ENCODE assay signal across 8 cellular contexts in genomic region chr6:41940759-41941279, GRCh38. TPM values are rescaled to one million over a fixed set of nuclear protein-coding genes. Genes with fewer than 3 reads are reported as not detected.
A peak's percentile ranks its signal among the peaks of the same experiment; 100 is the strongest.
DNase-seq lines count a peak whose midpoint lies in the region; ATAC-seq and TF ChIP-seq lines count a peak whose summit lies in the region.

No MANE protein-coding gene starts in this region.

- no peaks in the 10 kb centered on the region for H3K27me3 Mint-ChIP-seq in activated naive CD4-positive, alpha-beta T cell treated with anti-CD3 and anti-CD28 coated beads, Interleukin-2, amount 50 U/mL, for 24 hours

- no peak overlapping the region for H2AFZ ChIP-seq in OCI-LY7 (ENCODE audit: low read length)

- peak overlapping the region; percentile 92 for H3K4me3 ChIP-seq in BE2C (ENCODE audit: low read depth, low read length)
- H3K4me3 ChIP-seq in OCI-LY7 (ENCODE audit: low read depth, low read length, poor library complexity, severe bottlenecking) = peak overlapping the region; percentile 93

- H3K27ac ChIP-seq in OCI-LY7 (ENCODE audit: low read depth, low read length, poor library complexity, severe bottlenecking) = peak overlapping the region; percentile 82

- H3K4me2 ChIP-seq in OCI-LY7 (ENCODE audit: low read length) = peak overlapping the region; percentile 93

- H3K4me1 Mint-ChIP-seq in activated naive CD4-positive, alpha-beta T cell treated with anti-CD3 and anti-CD28 coated beads, Interleukin-2, amount 50 U/mL, for 24 hours = peaks cover 61% of the 10 kb centered on the region

- H3K4me3 Mint-ChIP-seq in activated naive CD4-positive, alpha-beta T cell treated with anti-CD3 and anti-CD28 coated beads, Interleukin-2, amount 50 U/mL, for 24 hours = peak overlapping the region; percentile 91

- CTCF ChIA-PET in OCI-LY7 (lab: Charles Lee; ENCODE audit: unreplicated experiment) = interaction anchor here (0.6 to 2.5 kb wide), 5 partner anchors 10 to 108 kb away, joined by 3 to 9 read pairs (median 3); partner anchors contain the start of genes BYSL and MED20

- no peaks in the 10 kb centered on the region for H3K9me3 ChIP-seq in BE2C
- H3K9me3 ChIP-seq in OCI-LY7 (ENCODE audit: low read length) = no peaks in the 10 kb centered on the region

- no peaks in the 10 kb centered on the region for H3K4me1 ChIP-seq in BE2C
- peaks cover 73% of the 10 kb centered on the region for H3K4me1 ChIP-seq in OCI-LY7 (ENCODE audit: insufficient read depth, low read length, poor library complexity, severe bottlenecking)

- intact Hi-C loops in OCI-LY7 (cut with micrococcal nuclease; ENCODE audit: unreplicated experiment) = loop anchor here (1.0 to 5.0 kb wide), 5 partner anchors 36 to 154 kb away; partner anchors contain the start of gene TOMM6
- intact Hi-C loops in Right ventricle myocardium superior (cut with DNase I) = loop anchor here (2.0 kb wide), 1 partner anchor 104 kb away; no protein-coding TSS in a partner anchor

- H3K27me3 ChIP-seq in BE2C = no peaks in the 10 kb centered on the region

- TF ChIP-seq CTCF in BE2C (IDR thresholded peaks at IDR 0.05; ENCODE audit: low read depth, low read length) (no peak), OCI-LY7 (conservative IDR thresholded peaks at IDR 0.05; ENCODE audit: low read length) (no peak), omental fat pad (IDR thresholded peaks at IDR 0.05) (no peak)

- H4K20me1 ChIP-seq in OCI-LY7 (ENCODE audit: insufficient read depth, low read length) = peaks cover 27% of the 10 kb centered on the region

- DNase-seq in BE2C (peak; percentile 38), OCI-LY7 (ENCODE audit: low spot score) (peak; percentile 64), Right ventricle myocardium superior (peak; percentile 80), omental fat pad (ENCODE audit: low spot score) (no peak), cortex of kidney (lab: John Stamatoyannopoulos, UW) (no peak), globus pallidus (ENCODE audit: low spot score) (no peak)

- peak overlapping the region; percentile 94 for H3K27ac Mint-ChIP-seq in activated naive CD4-positive, alpha-beta T cell treated with anti-CD3 and anti-CD28 coated beads, Interleukin-2, amount 50 U/mL, for 24 hours

- H3K9me3 Mint-ChIP-seq in activated naive CD4-positive, alpha-beta T cell treated with anti-CD3 and anti-CD28 coated beads, Interleukin-2, amount 50 U/mL, for 24 hours = no peaks in the 10 kb centered on the region

- H3K9me2 ChIP-seq in OCI-LY7 (ENCODE audit: insufficient read depth, low read length) = no peaks in the 10 kb centered on the region

- H3K79me2 ChIP-seq in OCI-LY7 (ENCODE audit: insufficient read depth, low read depth, low read length) = peaks cover 72% of the 10 kb centered on the region

- peak; percentile 5 for ATAC-seq in GM21515 (IDR thresholded peaks at IDR 0.05; ENCODE audit: unreplicated experiment)
- ATAC-seq in Right ventricle myocardium superior (ENCODE audit: poor library complexity) = peak; percentile 32
- peak; percentile 4 for ATAC-seq in omental fat pad (ENCODE audit: low FRiP score)

- no TSS peak for BruUV-seq in OCI-LY7 (replicated peaks; lab: Mats Ljungman, UMichigan)

- peaks cover 23% of the 10 kb centered on the region for H3K36me3 Mint-ChIP-seq in activated naive CD4-positive, alpha-beta T cell treated with anti-CD3 and anti-CD28 coated beads, Interleukin-2, amount 50 U/mL, for 24 hours

- POLR2A ChIA-PET in OCI-LY7 (lab: Charles Lee) = interaction anchor here (0.6 to 3.2 kb wide), 11 partner anchors 12 to 630 kb away, joined by 4 to 19 read pairs (median 7); no protein-coding TSS in a partner anchor

- H3K36me3 ChIP-seq in BE2C (peaks cover 1% of the 10 kb centered on the region), OCI-LY7 (ENCODE audit: insufficient read depth, low read length) (peaks cover 56% of the 10 kb centered on the region)

RNA-seq across cellular contexts. Expression of gene CCND3, which starts 0.8 kb away (rescaled TPM):
- 44.1 TPM for polyA plus RNA-seq in BE2C (2012; ENCODE audit: insufficient read depth, insufficient read length, low read depth)
- total RNA-seq in OCI-LY7 (2014; rRNA removed; shearing (Covaris generic)) = 229 and 319 TPM in 2 replicates
- total RNA-seq in OCI-LY7 (2022) = 244 and 303 TPM in 2 replicates
- total RNA-seq in Right ventricle myocardium superior = 42.3 TPM
- total RNA-seq in omental fat pad = 100 to 1,000 TPM; 117 to 186 (median 151) TPM

RNA-seq across cellular contexts. Expression of gene BYSL, which starts 19.5 kb away (rescaled TPM):
- polyA plus RNA-seq in BE2C (2012; ENCODE audit: insufficient read depth, insufficient read length, low read depth) = 193 TPM
- 36.1 and 41.9 TPM in 2 replicates for total RNA-seq in OCI-LY7 (2014; rRNA removed; shearing (Covaris generic))
- 43.7 and 54.5 TPM in 2 replicates for total RNA-seq in OCI-LY7 (2022)
- total RNA-seq in Right ventricle myocardium superior = 9.0 TPM
- total RNA-seq in omental fat pad = 10 to 100 TPM in 3 of 4 donors, 1 to 10 TPM in 1; 9.8 to 38.2 (median 11.8) TPM

RNA-seq across cellular contexts. Expression of gene MED20, which starts 19.9 kb away (rescaled TPM):
- polyA plus RNA-seq in BE2C (2012; ENCODE audit: insufficient read depth, insufficient read length, low read depth) = 14.9 TPM
- 27.7 and 30.7 TPM in 2 replicates for total RNA-seq in OCI-LY7 (2014; rRNA removed; shearing (Covaris generic))
- 33.2 and 35.2 TPM in 2 replicates for total RNA-seq in OCI-LY7 (2022)
- 19.8 TPM for total RNA-seq in Right ventricle myocardium superior
- 10 to 100 TPM in 3 of 4 donors, 1 to 10 TPM in 1; 6.8 to 12.5 (median 11.2) TPM for total RNA-seq in omental fat pad

RNA-seq across cellular contexts. Expression of gene USP49, which starts 45.6 kb away (rescaled TPM):
- 6.7 TPM for polyA plus RNA-seq in BE2C (2012; ENCODE audit: insufficient read depth, insufficient read length, low read depth)
- 7.4 and 9.0 TPM in 2 replicates for total RNA-seq in OCI-LY7 (2014; rRNA removed; shearing (Covaris generic))
- 17.8 and 21.4 TPM in 2 replicates for total RNA-seq in OCI-LY7 (2022)
- 1.2 TPM for total RNA-seq in Right ventricle myocardium superior
- total RNA-seq in omental fat pad = 1 to 10 TPM; 2.3 to 3.8 (median 3.1) TPM

Comparison
In these comparisons a context has a peak if more than half of its experiments do, and no peak if none do; other contexts are left out.
1. DNase-seq: peak in BE2C (single experiment), OCI-LY7 (single experiment) and Right ventricle myocardium superior (single experiment); none in omental fat pad (single experiment), cortex of kidney (single experiment) and globus pallidus (single experiment).
2. Peak in every context shown above with its lines, with median percentiles within 50 percentile points of each other: ATAC-seq.